10 cellular contexts compared by ENCODE assay signal in genomic region chr13:44713793-44714469, GRCh38.
DNase-seq lines count a peak whose midpoint lies in the region; ATAC-seq and TF ChIP-seq lines count a peak whose summit lies in the region.
"Had no signal": no experiment of that assay in that cellular context is flagged by ENCODE, and none has a peak within 500 bp of the region (broad histone marks: within the 10 kb centered on the region; RNA-seq: fewer than 3 reads in every experiment).

No MANE protein-coding gene starts in this region.

- H3K4me1 ChIP-seq in ascending aorta (peaks cover 0 to 52% of the 10 kb centered on the region in 2 donors), upper lobe of left lung (peaks cover 0 to 3% (median 0%) of the 10 kb centered on the region in 4 donors)

- H3K36me3 ChIP-seq in ascending aorta = no peaks in the 10 kb centered on the region
- no peaks in the 10 kb centered on the region for H3K36me3 ChIP-seq in upper lobe of left lung
- H3K36me3 ChIP-seq: tibial nerve had no signal

- no peak for TF ChIP-seq CTCF in ascending aorta (IDR thresholded peaks at IDR 0.05)
- no peak for TF ChIP-seq CTCF in upper lobe of left lung (IDR thresholded peaks at IDR 0.05)

- intact Hi-C loops in ascending aorta (cut with DNase I) = loop anchor here (5.0 to 10.0 kb wide), 4 partner anchors 47 to 251 kb away; partner anchors contain the start of gene TSC22D1

- TF ChIP-seq POLR2A in upper lobe of left lung (IDR thresholded peaks at IDR 0.05) = no peak

- H3K27ac ChIP-seq in ascending aorta = peak overlapping the region; percentile 74 to 88
- peak overlapping the region in 2 of 4 donors; percentile 25 to 54 for H3K27ac ChIP-seq in upper lobe of left lung

- H3K27me3 ChIP-seq in ascending aorta = no peaks in the 10 kb centered on the region
- H3K27me3 ChIP-seq in upper lobe of left lung = no peaks in the 10 kb centered on the region
- H3K27me3 ChIP-seq: tibial nerve had no signal

- whole genome bisulfite sequencing in upper lobe of left lung, 2 donors = 78 to 100% methylated on average over 1 to 3 of the region's 3 CpGs

- DNase-seq in HS-27A (ENCODE audit: low read depth) (peak; percentile 86), ascending aorta (ENCODE audit: low spot score in 2 of 2) (peak; percentile 9 to 85), hepatic stellate cell (ENCODE audit: low spot score) (peak; percentile 74), upper lobe of left lung (no peak), superior temporal gyrus (ENCODE audit: extremely low spot score) (no peak), left lobe of liver (ENCODE audit: low spot score) (no peak)
- DNase-seq: T-helper 17 cell had no signal

- H3K9me3 ChIP-seq in ascending aorta (no peaks in the 10 kb centered on the region), upper lobe of left lung (no peaks in the 10 kb centered on the region)
- H3K9me3 ChIP-seq: tibial nerve had no signal

- H3K4me3 ChIP-seq in ascending aorta (no peak overlapping the region), upper lobe of left lung (no peak overlapping the region)
- H3K4me3 ChIP-seq: tibial nerve had no signal

- TF ChIP-seq EP300 in upper lobe of left lung (IDR thresholded peaks at IDR 0.05) = no peak

- ATAC-seq in upper lobe of left lung (ENCODE audit: low FRiP score in 2 of 2) (peak; percentile 61 to 86), HG02973 (IDR thresholded peaks at IDR 0.05; ENCODE audit: unreplicated experiment) (no peak), GM21381 (IDR thresholded peaks at IDR 0.05; ENCODE audit: unreplicated experiment) (no peak), left lobe of liver (no peak)
- ATAC-seq: T-helper 17 cell had no signal

Comparison
In these comparisons a context has a peak if more than half of its experiments do, and no peak if none do; other contexts are left out.
1. DNase-seq: peak in HS-27A (single experiment), ascending aorta (2 of 2) and hepatic stellate cell (single experiment); none in upper lobe of left lung (0 of 2), superior temporal gyrus (single experiment) and left lobe of liver (single experiment).
2. ATAC-seq: peak in upper lobe of left lung (2 of 2); none in HG02973 (single experiment), GM21381 (single experiment) and left lobe of liver (single experiment).